ENCODE assay signal across 8 cellular contexts in genomic region chr3:13016083-13016725, GRCh38. TPM values are rescaled to one million over a fixed set of nuclear protein-coding genes. Genes with fewer than 3 reads are reported as not detected.
DNase-seq lines count a peak whose midpoint lies in the region; ATAC-seq and TF ChIP-seq lines count a peak whose summit lies in the region.

No MANE protein-coding gene starts in this region.

- H3K4me3 ChIP-seq in right lobe of liver (no peak overlapping the region), tibial artery (peak overlapping the region; percentile 18 to 22)

- DNase-seq in NCI-H2107 treated with DMSO at 0.1 percent for 48 hours (lab: John Stamatoyannopoulos, UW; ENCODE audit: unreplicated experiment) (peak; percentile 59), right lobe of liver (peak in 2 of 3 donors; percentile 61 to 76), tibial artery (peak; percentile 71 to 86), kidney tubule cell (ENCODE audit: low spot score) (no peak), foreskin melanocyte (no peak)

- peaks cover 36% of the 10 kb centered on the region for H3K4me1 Mint-ChIP-seq in activated T-helper 17 cell treated with anti-CD3 and anti-CD28 coated beads, Interleukin-2, amount 50 U/mL, for 72 hours

- no peak for TF ChIP-seq CTCF in right lobe of liver (IDR thresholded peaks at IDR 0.05)
- no peak for TF ChIP-seq CTCF in tibial artery (IDR thresholded peaks at IDR 0.05)

- no peaks in the 10 kb centered on the region for H3K36me3 ChIP-seq in right lobe of liver
- H3K36me3 ChIP-seq in tibial artery, result no peaks in the 10 kb centered on the region

- H3K4me1 ChIP-seq in right lobe of liver (no peaks in the 10 kb centered on the region), tibial artery (peaks cover 2 to 61% (median 37%) of the 10 kb centered on the region in 4 donors)

- no peaks in the 10 kb centered on the region for H3K9me3 Mint-ChIP-seq in activated T-helper 17 cell treated with anti-CD3 and anti-CD28 coated beads, Interleukin-2, amount 50 U/mL, for 72 hours

- H3K27me3 Mint-ChIP-seq in activated T-helper 17 cell treated with anti-CD3 and anti-CD28 coated beads, Interleukin-2, amount 50 U/mL, for 72 hours, result no peaks in the 10 kb centered on the region

- peak; percentile 12 for TF ChIP-seq POLR2A in right lobe of liver (IDR thresholded peaks at IDR 0.05)

- peak overlapping the region; percentile 95 for H3K4me3 Mint-ChIP-seq in activated T-helper 17 cell treated with anti-CD3 and anti-CD28 coated beads, Interleukin-2, amount 50 U/mL, for 72 hours

- WGBS in right lobe of liver (ENCODE audit: insufficient coverage, low coverage, low lambda C conversion rate, missing lambda C conversion rate), result 53% methylated on average over 14 of the region's 18 CpGs

- H3K9me3 ChIP-seq in right lobe of liver (no peaks in the 10 kb centered on the region), tibial artery (no peaks in the 10 kb centered on the region)

- H3K27me3 ChIP-seq in right lobe of liver (no peaks in the 10 kb centered on the region), tibial artery (no peaks in the 10 kb centered on the region)

- peaks cover 21% of the 10 kb centered on the region for H3K36me3 Mint-ChIP-seq in activated T-helper 17 cell treated with anti-CD3 and anti-CD28 coated beads, Interleukin-2, amount 50 U/mL, for 72 hours (ENCODE audit: low read depth)

- ATAC-seq in GM18511 (IDR thresholded peaks at IDR 0.05; ENCODE audit: unreplicated experiment) (peak; percentile 43), HG02610 (IDR thresholded peaks at IDR 0.05; ENCODE audit: unreplicated experiment) (peak; percentile 20), right lobe of liver (peak; percentile 44 to 53 (median 50))
- ATAC-seq in activated T-helper 17 cell treated with anti-CD3 and anti-CD28 coated beads, Interleukin-2, amount 50 U/mL, for 72 hours (replicated peaks), result peak; percentile 8

- H3K27ac ChIP-seq in right lobe of liver (peak overlapping the region; percentile 81 to 90 (median 83)), tibial artery (peak overlapping the region; percentile 47 to 62)

- intact Hi-C loops in right lobe of liver (cut with DNase I) (no loop called here), tibial artery (cut with DNase I; ENCODE audit: low total_unique reads) (loop anchor here (10.0 kb wide), 1 partner anchor 59 kb away; the partner anchor contains the start of gene IQSEC1)

- H3K27ac Mint-ChIP-seq in activated T-helper 17 cell treated with anti-CD3 and anti-CD28 coated beads, Interleukin-2, amount 50 U/mL, for 72 hours, result peak overlapping the region; percentile 96

RNA-seq across cellular contexts. Expression of gene IQSEC1, which starts 57.0 kb away (rescaled TPM):
- 10 to 100 TPM; 38.0 to 62.9 TPM for total RNA-seq in activated T-helper 17 cell treated with anti-CD3 and anti-CD28 coated beads, Interleukin-2, amount 50 U/mL, for 72 hours
- 10 to 100 TPM; 32.1 to 61.3 (median 48.9) TPM for total RNA-seq in right lobe of liver

Comparison
In these comparisons a context has a peak if more than half of its experiments do, and no peak if none do; other contexts are left out.
1. DNase-seq: peak in NCI-H2107 treated with DMSO at 0.1 percent for 48 hours (single experiment), right lobe of liver (2 of 3) and tibial artery (2 of 2); none in kidney tubule cell (single experiment) and foreskin melanocyte (single experiment).
2. H3K4me3 ChIP-seq: peak in tibial artery (2 of 2); none in right lobe of liver (0 of 3).
3. Peak in every context shown above with its lines, with median percentiles within 50 percentile points of each other: ATAC-seq.